In the genomic region with DNA sequence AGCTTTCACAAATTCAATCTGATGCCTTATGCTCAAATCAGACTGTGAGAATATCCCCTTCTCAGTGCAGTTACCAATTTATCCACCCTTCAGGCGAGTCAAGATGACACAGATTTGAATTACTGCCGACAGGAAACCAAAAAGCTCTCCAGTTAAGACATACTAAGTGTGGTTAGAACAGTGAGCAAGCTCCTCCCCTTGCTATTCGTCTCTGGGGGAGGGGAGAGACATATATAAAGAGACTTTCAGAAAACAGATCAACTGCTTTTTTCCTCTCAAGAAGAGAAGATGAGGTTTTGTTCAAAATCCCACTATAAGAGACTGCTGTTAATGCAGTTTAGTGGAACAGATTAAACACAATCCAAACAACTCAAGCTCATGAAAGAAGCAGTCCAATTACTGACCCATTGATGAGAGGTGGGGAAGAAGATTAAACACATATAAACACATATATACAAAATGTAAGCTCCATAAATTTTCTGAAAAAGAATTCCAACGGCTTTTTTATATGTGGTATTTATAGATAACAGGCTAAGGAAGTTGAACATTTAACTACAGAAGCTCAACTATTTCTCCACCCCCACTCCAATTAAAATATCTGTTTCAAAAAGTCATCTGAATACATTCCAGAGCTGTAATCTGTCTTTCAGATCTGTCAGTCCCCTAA, we compare ENCODE assay signal across 8 cellular contexts.
DNase-seq lines count a peak whose midpoint lies in the region; ATAC-seq and TF ChIP-seq lines count a peak whose summit lies in the region.

No MANE protein-coding gene starts in this region.

- H3K4me3 ChIP-seq in GM12875 (ENCODE audit: low read depth, low read length) (peak overlapping the region; percentile 44), iPS-20b (ENCODE audit: low read length) (peak overlapping the region; percentile 44; the same call in 1 of the 2 replicates)

- H3K27me3 ChIP-seq in iPS-20b (ENCODE audit: insufficient read depth, low read length): no peaks in the 10 kb centered on the region

- peak; percentile 61 for ATAC-seq in HG02763 (IDR thresholded peaks at IDR 0.05; ENCODE audit: unreplicated experiment)

- peak overlapping the region; percentile 29; the same call in 1 of the 2 replicates for H3K9ac ChIP-seq in iPS-20b (ENCODE audit: low read depth, low read length)

- H3K27ac ChIP-seq in RWPE1 (peak overlapping the region; percentile 73), iPS-20b (ENCODE audit: low read length) (no peak overlapping the region)

- DNase-seq in RWPE1 (ENCODE audit: low spot score) (peak; percentile 42), amniotic epithelial cell (ENCODE audit: low read depth) (peak; percentile 92), NCI-H345 treated with DMSO at 0.1 percent for 48 hours (lab: John Stamatoyannopoulos, UW; ENCODE audit: unreplicated experiment) (no peak), NCI-H2107 treated with DMSO at 0.1 percent for 48 hours (lab: John Stamatoyannopoulos, UW; ENCODE audit: unreplicated experiment) (no peak)
- DNase-seq in stimulated activated CD4-positive, alpha-beta T cell treated with anti-CD3 and anti-CD28 coated beads, TNF-alpha, amount 100 ng/mL, for 48 hours (ENCODE audit: low read depth in 3 of 3): peak in 2 of 3 donors; percentile 17 to 19

- no peaks in the 10 kb centered on the region for H3K9me3 ChIP-seq in iPS-20b (ENCODE audit: insufficient read depth, low read depth, low read length)

- CTCF ChIA-PET in RWPE1 (lab: Yijun Ruan, JAX): interaction anchor here (0.5 kb wide), 1 partner anchor 90 kb away, joined by 3 read pairs; no protein-coding TSS in a partner anchor

- H3K4me1 ChIP-seq in iPS-20b (ENCODE audit: insufficient read depth, low read length): peaks cover 28% of the 10 kb centered on the region

- no peaks in the 10 kb centered on the region for H3K36me3 ChIP-seq in iPS-20b (ENCODE audit: insufficient read depth, low read depth, low read length)

- POLR2A ChIA-PET in RWPE1 (lab: Yijun Ruan, JAX; ENCODE audit: low non-redundant PET): no interaction called here

- TF ChIP-seq CTCF in GM12875 (IDR thresholded peaks at IDR 0.05; ENCODE audit: borderline replicate concordance, insufficient read depth, low read depth, low read length): no peak
- TF ChIP-seq CTCF in RWPE1 (conservative IDR thresholded peaks at IDR 0.05; ENCODE audit: low read depth): no peak

Comparison
In these comparisons a context has a peak if more than half of its experiments do, and no peak if none do; other contexts are left out.
1. DNase-seq: peak in RWPE1 (single experiment), amniotic epithelial cell (single experiment) and stimulated activated CD4-positive, alpha-beta T cell treated with anti-CD3 and anti-CD28 coated beads, TNF-alpha, amount 100 ng/mL, for 48 hours (2 of 3); none in NCI-H345 treated with DMSO at 0.1 percent for 48 hours (single experiment) and NCI-H2107 treated with DMSO at 0.1 percent for 48 hours (single experiment).